25 cellular contexts compared by ENCODE assay signal in the genomic region with DNA sequence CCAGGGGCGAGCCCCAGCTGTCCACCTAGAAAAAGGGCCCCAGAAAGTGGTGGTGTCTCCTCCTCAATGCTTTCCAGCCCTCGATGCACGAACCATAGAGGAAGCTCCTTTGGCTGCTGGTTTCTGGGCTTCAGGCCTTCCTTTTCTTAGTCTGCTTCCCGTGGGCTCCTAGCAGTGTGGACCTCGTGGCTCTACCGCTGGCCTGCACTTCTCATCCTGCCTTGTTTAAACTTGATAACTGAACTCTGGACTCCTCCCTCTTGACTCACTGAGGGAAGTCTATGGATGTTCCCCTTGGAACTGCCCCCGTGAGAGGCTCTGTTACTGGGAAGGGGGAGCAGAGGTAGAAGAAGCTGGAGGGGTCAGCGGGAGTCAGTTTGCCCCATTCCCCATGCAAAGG.
DNase-seq lines count a peak whose midpoint lies in the region; ATAC-seq, FAIRE-seq and TF ChIP-seq lines count a peak whose summit lies in the region.
"Had no signal": no experiment of that assay in that cellular context is flagged by ENCODE, and none has a peak within 500 bp of the region (broad histone marks: within the 10 kb centered on the region; RNA-seq: fewer than 3 reads in every experiment).

No MANE protein-coding gene starts in this region.

- TF ChIP-seq EP300 in HepG2 (IDR thresholded peaks at IDR 0.05; ENCODE audit: low read depth in 2 of 2, low read length in 2 of 2) (no peak), HepG2 (CRISPR knock-in tag; IDR thresholded peaks at IDR 0.05; ENCODE audit: borderline replicate concordance) (no peak)

- H3K9me3 ChIP-seq in adipocyte (ENCODE audit: control insufficient read depth, low read length), result no peaks in the 10 kb centered on the region
- no peaks in the 10 kb centered on the region for H3K9me3 ChIP-seq in HepG2 (ENCODE audit: low read length)
- H3K9me3 ChIP-seq in Caco-2, result no peaks in the 10 kb centered on the region
- H3K9me3 ChIP-seq: A549, lower lobe of right lung, psoas muscle, SJCRH30, thyroid gland had no signal

- no peak overlapping the region for H3K27ac ChIP-seq in HepG2 (ENCODE audit: extremely low read length, insufficient read depth, low read length)
- H3K27ac ChIP-seq: A549, lower lobe of right lung, psoas muscle, SJCRH30, thyroid gland had no signal

- TF ChIP-seq CTCF in HepG2 (CRISPR knock-in tag; IDR thresholded peaks at IDR 0.05), result no peak
- no peak for TF ChIP-seq CTCF in Caco-2 (IDR thresholded peaks at IDR 0.05; ENCODE audit: insufficient read depth in 1 of 2, low read depth in 1 of 2, low read length in 1 of 2, severe bottlenecking in 1 of 2, unreplicated experiment in 1 of 2)

- CTCF ChIA-PET in activated naive CD4-positive, alpha-beta T cell treated with anti-CD3 and anti-CD28 coated beads for 36 hours (lab: Charles Lee), result interaction anchor here (0.9 to 2.1 kb wide), 3 partner anchors 53 to 414 kb away, joined by 3 to 8 read pairs (median 7); no protein-coding TSS in a partner anchor
- CTCF ChIA-PET in HepG2 (lab: Yijun Ruan, JAX; ENCODE audit: low intra/inter-chr PET ratio, low total read pairs), result no interaction called here
- CTCF ChIA-PET in Caco-2 (lab: Charles Lee), result no interaction called here

- no peak for FAIRE-seq in HepG2 (lab: Jason Lieb, UNC)
- FAIRE-seq: A549, endometrium, frontal cortex had no signal

- no peaks in the 10 kb centered on the region for H3K4me1 Mint-ChIP-seq in activated naive CD4-positive, alpha-beta T cell treated with anti-CD3 and anti-CD28 coated beads for 36 hours (ENCODE audit: low read depth)
- H3K4me1 Mint-ChIP-seq in Caco-2 (ENCODE audit: low read depth, unreplicated experiment), result peaks cover 6% of the 10 kb centered on the region
- H3K4me1 Mint-ChIP-seq in activated T-helper 2 cell treated with anti-CD3 and anti-CD28 coated beads, Interferon-gamma antibody, Interleukin-2, Interleukin-4, amounts not matched to agents 10 μg/mL and 5 μg/mL and 100 μg/mL, durations not matched to agents 14 hours and 24 hours and 36 hours (ENCODE audit: low read depth), result peaks cover 22% of the 10 kb centered on the region

- H3K36me3 Mint-ChIP-seq in activated naive CD4-positive, alpha-beta T cell treated with anti-CD3 and anti-CD28 coated beads, Interleukin-2, amount 50 U/mL, for 72 hours, result no peaks in the 10 kb centered on the region
- H3K36me3 Mint-ChIP-seq in activated naive CD4-positive, alpha-beta T cell treated with anti-CD3 and anti-CD28 coated beads for 36 hours (ENCODE audit: low read depth), result no peaks in the 10 kb centered on the region
- H3K36me3 Mint-ChIP-seq in Caco-2 (ENCODE audit: insufficient read depth, unreplicated experiment), result no peaks in the 10 kb centered on the region
- H3K36me3 Mint-ChIP-seq in activated T-helper 2 cell treated with anti-CD3 and anti-CD28 coated beads, Interferon-gamma antibody, Interleukin-2, Interleukin-4, amounts not matched to agents 10 μg/mL and 5 μg/mL and 100 μg/mL, durations not matched to agents 14 hours and 24 hours and 36 hours (ENCODE audit: low read depth), result no peaks in the 10 kb centered on the region
- H3K36me3 Mint-ChIP-seq: CD4-positive, CD25-positive, alpha-beta regulatory T cell; naive thymus-derived CD8-positive, alpha-beta T cell had no signal

- H3K9ac ChIP-seq in adipocyte (ENCODE audit: low read length), result peak overlapping the region; percentile 16
- H3K9ac ChIP-seq in HepG2 (ENCODE audit: insufficient read depth, low read depth, low read length), result no peak overlapping the region

- H3K4me3 ChIP-seq in adipocyte (ENCODE audit: low read length) (no peak overlapping the region), HepG2 (replicated peaks in 1 of 3; ENCODE audit: insufficient read depth in 1 of 3, low read depth in 2 of 3, low read length in 3 of 3) (peak overlapping the region in 1 of 3 experiments; percentile 39; a peak in 1 of 6 replicates), Caco-2 (ENCODE audit: low read depth, low read length) (no peak overlapping the region)
- H3K4me3 ChIP-seq: A549, lower lobe of right lung, psoas muscle, SJCRH30, thyroid gland had no signal

- no peak for TF ChIP-seq POLR2A in HepG2 (IDR thresholded peaks at IDR 0.05; ENCODE audit: insufficient read depth in 1 of 2, low read depth in 2 of 2, low read length in 2 of 2)

- H3K9me3 Mint-ChIP-seq in activated naive CD4-positive, alpha-beta T cell treated with anti-CD3 and anti-CD28 coated beads, Interleukin-2, amount 50 U/mL, for 72 hours, result no peaks in the 10 kb centered on the region
- no peaks in the 10 kb centered on the region for H3K9me3 Mint-ChIP-seq in activated naive CD4-positive, alpha-beta T cell treated with anti-CD3 and anti-CD28 coated beads for 36 hours
- H3K9me3 Mint-ChIP-seq in Caco-2 (ENCODE audit: unreplicated experiment), result no peaks in the 10 kb centered on the region
- no peaks in the 10 kb centered on the region for H3K9me3 Mint-ChIP-seq in activated T-helper 2 cell treated with anti-CD3 and anti-CD28 coated beads, Interferon-gamma antibody, Interleukin-2, Interleukin-4, amounts not matched to agents 10 μg/mL and 5 μg/mL and 100 μg/mL, durations not matched to agents 14 hours and 24 hours and 36 hours
- H3K9me3 Mint-ChIP-seq: activated CD4-positive, alpha-beta T cell treated with anti-CD3 and anti-CD28 coated beads, Interleukin-2, amount 10 ng/mL, durations not matched to agents 24 days and 14 days; CD4-positive, CD25-positive, alpha-beta regulatory T cell; naive thymus-derived CD8-positive, alpha-beta T cell had no signal

- no peaks in the 10 kb centered on the region for H3K36me3 ChIP-seq in adipocyte (ENCODE audit: control insufficient read depth, insufficient read depth, low read length, severe bottlenecking)
- H3K36me3 ChIP-seq in HepG2 (replicated peaks in 1 of 2; ENCODE audit: control insufficient read depth in 1 of 2, insufficient read depth in 2 of 2, low read length in 2 of 2), result no peaks in the 10 kb centered on the region
- H3K36me3 ChIP-seq in Caco-2 (ENCODE audit: control insufficient read depth, insufficient read depth, low read length), result no peaks in the 10 kb centered on the region
- H3K36me3 ChIP-seq: lower lobe of right lung, SJCRH30, thyroid gland had no signal

- H3K27me3 Mint-ChIP-seq in activated naive CD4-positive, alpha-beta T cell treated with anti-CD3 and anti-CD28 coated beads for 36 hours (ENCODE audit: low read depth), result no peaks in the 10 kb centered on the region
- H3K27me3 Mint-ChIP-seq in Caco-2 (ENCODE audit: insufficient read depth, unreplicated experiment), result no peaks in the 10 kb centered on the region
- no peaks in the 10 kb centered on the region for H3K27me3 Mint-ChIP-seq in activated T-helper 2 cell treated with anti-CD3 and anti-CD28 coated beads, Interferon-gamma antibody, Interleukin-2, Interleukin-4, amounts not matched to agents 10 μg/mL and 5 μg/mL and 100 μg/mL, durations not matched to agents 14 hours and 24 hours and 36 hours (ENCODE audit: low read depth)
- H3K27me3 Mint-ChIP-seq: activated CD4-positive, alpha-beta T cell treated with anti-CD3 and anti-CD28 coated beads, Interleukin-2, amount 10 ng/mL, durations not matched to agents 24 days and 14 days; CD4-positive, CD25-positive, alpha-beta regulatory T cell; naive thymus-derived CD8-positive, alpha-beta T cell had no signal

- no peak overlapping the region for H2AFZ ChIP-seq in HepG2 (ENCODE audit: low read length)

- DNase-seq in activated naive CD4-positive, alpha-beta T cell treated with anti-CD3 and anti-CD28 coated beads, Interleukin-2, amount 50 U/mL, for 72 hours (ENCODE audit: low spot score in 2 of 2), result no peak
- no peak for DNase-seq in activated naive CD4-positive, alpha-beta T cell treated with anti-CD3 and anti-CD28 coated beads for 36 hours
- no peak for DNase-seq in adipocyte (ENCODE audit: low read depth)
- no peak for DNase-seq in HepG2 (ENCODE audit: low spot score)
- no peak for DNase-seq in Caco-2
- DNase-seq in activated T-helper 2 cell treated with anti-CD3 and anti-CD28 coated beads, Interferon-gamma antibody, Interleukin-2, Interleukin-4, amounts not matched to agents 10 μg/mL and 5 μg/mL and 100 μg/mL, durations not matched to agents 14 hours and 24 hours and 36 hours (ENCODE audit: low spot score), result no peak
- DNase-seq: activated CD4-positive, alpha-beta T cell treated with anti-CD3 and anti-CD28 coated beads, Interleukin-2, amount 10 ng/mL, durations not matched to agents 24 days and 14 days; activated CD8-positive, alpha-beta memory T cell treated with anti-CD3 and anti-CD28 coated beads, Interleukin-2, amount 50 U/mL, for 4 hours; CD4-positive, CD25-positive, alpha-beta regulatory T cell; DMS79; H7; lower lobe of right lung; naive thymus-derived CD8-positive, alpha-beta T cell; NCI-H187 treated with DMSO at 0.1 percent for 48 hours; NCI-H510A treated with DMSO at 0.1 percent for 48 hours; psoas muscle; SJCRH30; stimulated activated CD4-positive, alpha-beta T cell treated with anti-CD3 and anti-CD28 coated beads, Interleukin-12 subunit alpha, Interleukin-12 subunit beta, amount 100 ng/mL, for 4 hours; T-helper 9 cell; thyroid gland had no signal

- no peaks in the 10 kb centered on the region for H3K27me3 ChIP-seq in adipocyte (replicated peaks; ENCODE audit: control insufficient read depth, insufficient read depth, low read length)
- no peaks in the 10 kb centered on the region for H3K27me3 ChIP-seq in HepG2 (ENCODE audit: control insufficient read depth in 1 of 2, insufficient read depth in 2 of 2, low read length in 2 of 2)
- H3K27me3 ChIP-seq in Caco-2 (replicated peaks; ENCODE audit: control insufficient read depth, insufficient read depth, low read length), result no peaks in the 10 kb centered on the region
- H3K27me3 ChIP-seq: SJCRH30, thyroid gland had no signal

- 11% methylated on average over 7 of the region's 8 CpGs for WGBS in HepG2 (ENCODE audit: low lambda C conversion rate)

- ATAC-seq in activated naive CD4-positive, alpha-beta T cell treated with anti-CD3 and anti-CD28 coated beads, Interleukin-2, amount 50 U/mL, for 72 hours, result no peak
- ATAC-seq in HepG2 (peak; percentile 45), HG03039 (IDR thresholded peaks at IDR 0.05; ENCODE audit: unreplicated experiment) (no peak), HG02642 (IDR thresholded peaks at IDR 0.05; ENCODE audit: poor library complexity, unreplicated experiment) (no peak)
- ATAC-seq: A549; lower lobe of right lung; naive thymus-derived CD8-positive, alpha-beta T cell; psoas muscle had no signal

- peaks cover 45% of the 10 kb centered on the region for H3K4me1 ChIP-seq in adipocyte (ENCODE audit: control insufficient read depth, insufficient read depth, low read length)
- peaks cover 75% of the 10 kb centered on the region for H3K4me1 ChIP-seq in HepG2 (ENCODE audit: insufficient read depth, low read length)
- H3K4me1 ChIP-seq in Caco-2, result peaks cover 14% of the 10 kb centered on the region; the same call in 1 of the 2 replicates
- H3K4me1 ChIP-seq: A549, lower lobe of right lung had no signal

- H3K4me3 Mint-ChIP-seq in activated naive CD4-positive, alpha-beta T cell treated with anti-CD3 and anti-CD28 coated beads for 36 hours, result no peak overlapping the region
- H3K4me3 Mint-ChIP-seq in Caco-2 (ENCODE audit: unreplicated experiment), result no peak overlapping the region
- no peak overlapping the region for H3K4me3 Mint-ChIP-seq in activated T-helper 2 cell treated with anti-CD3 and anti-CD28 coated beads, Interferon-gamma antibody, Interleukin-2, Interleukin-4, amounts not matched to agents 10 μg/mL and 5 μg/mL and 100 μg/mL, durations not matched to agents 14 hours and 24 hours and 36 hours (ENCODE audit: low read depth)
- H3K4me3 Mint-ChIP-seq: activated CD4-positive, alpha-beta T cell treated with anti-CD3 and anti-CD28 coated beads, Interleukin-2, amount 10 ng/mL, durations not matched to agents 24 days and 14 days; CD4-positive, CD25-positive, alpha-beta regulatory T cell; naive thymus-derived CD8-positive, alpha-beta T cell had no signal

- TF ChIP-seq RAD21 in HepG2 (CRISPR knock-in tag; IDR thresholded peaks at IDR 0.05), result no peak

- H4K20me1 ChIP-seq in HepG2 (ENCODE audit: insufficient read depth, low read length), result no peaks in the 10 kb centered on the region

- intact Hi-C loops in activated naive CD4-positive, alpha-beta T cell treated with anti-CD3 and anti-CD28 coated beads for 36 hours (cut with micrococcal nuclease), result loop anchor here (5.0 to 10.0 kb wide), 2 partner anchors 112 to 835 kb away; no protein-coding TSS in a partner anchor
- intact Hi-C loops in HepG2 (cut with micrococcal nuclease; ENCODE audit: unreplicated experiment) (no loop called here), Caco-2 (cut with micrococcal nuclease; ENCODE audit: unreplicated experiment) (no loop called here)
- intact Hi-C loops in activated T-helper 2 cell treated with anti-CD3 and anti-CD28 coated beads, Interferon-gamma antibody, Interleukin-2, Interleukin-4, amounts not matched to agents 10 μg/mL and 5 μg/mL and 100 μg/mL, durations not matched to agents 14 hours and 24 hours and 36 hours (cut with micrococcal nuclease), result loop anchor here (5.0 kb wide), 2 partner anchors 112 to 132 kb away; no protein-coding TSS in a partner anchor

- in situ Hi-C loops in HepG2 (cut with HindIII; ENCODE audit: extremely low pct_ligation_motif_present, low pct_unique_long_range_greater_than_20kb), result loop anchor here (5.0 to 10.0 kb wide), 3 partner anchors 132 to 415 kb away; a partner anchor contains a TSS

- POLR2A ChIA-PET in HepG2 (lab: Yijun Ruan, JAX) (no interaction called here), Caco-2 (lab: Charles Lee) (no interaction called here)

- peak overlapping the region; percentile 11 to 57 for H3K27ac Mint-ChIP-seq in activated naive CD4-positive, alpha-beta T cell treated with anti-CD3 and anti-CD28 coated beads, Interleukin-2, amount 50 U/mL, for 72 hours
- H3K27ac Mint-ChIP-seq in activated naive CD4-positive, alpha-beta T cell treated with anti-CD3 and anti-CD28 coated beads for 36 hours, result no peak overlapping the region
- H3K27ac Mint-ChIP-seq in Caco-2 (ENCODE audit: unreplicated experiment), result no peak overlapping the region
- H3K27ac Mint-ChIP-seq in activated T-helper 2 cell treated with anti-CD3 and anti-CD28 coated beads, Interferon-gamma antibody, Interleukin-2, Interleukin-4, amounts not matched to agents 10 μg/mL and 5 μg/mL and 100 μg/mL, durations not matched to agents 14 hours and 24 hours and 36 hours, result no peak overlapping the region
- H3K27ac Mint-ChIP-seq: activated CD4-positive, alpha-beta T cell treated with anti-CD3 and anti-CD28 coated beads, Interleukin-2, amount 10 ng/mL, durations not matched to agents 24 days and 14 days; CD4-positive, CD25-positive, alpha-beta regulatory T cell had no signal

- no TSS peak for BruUV-seq in HepG2 (replicated peaks; lab: Mats Ljungman, UMichigan)
- BruUV-seq in Caco-2 (replicated peaks; lab: Mats Ljungman, UMichigan), result no TSS peak

- peak overlapping the region; percentile 65 for H3K4me2 ChIP-seq in HepG2 (ENCODE audit: low read depth, low read length)
- H3K4me2 ChIP-seq: A549 had no signal

- no peaks in the 10 kb centered on the region for H3K79me2 ChIP-seq in HepG2 (ENCODE audit: insufficient read depth, low read length)

Comparison
In these comparisons a context has a peak if more than half of its experiments do, and no peak if none do; other contexts are left out.
1. H3K27ac Mint-ChIP-seq: peak in activated naive CD4-positive, alpha-beta T cell treated with anti-CD3 and anti-CD28 coated beads, Interleukin-2, amount 50 U/mL, for 72 hours (2 of 2); none in activated naive CD4-positive, alpha-beta T cell treated with anti-CD3 and anti-CD28 coated beads for 36 hours (single experiment), Caco-2 (single experiment) and activated T-helper 2 cell treated with anti-CD3 and anti-CD28 coated beads, Interferon-gamma antibody, Interleukin-2, Interleukin-4, amounts not matched to agents 10 μg/mL and 5 μg/mL and 100 μg/mL, durations not matched to agents 14 hours and 24 hours and 36 hours (single experiment).
2. intact Hi-C loops: an anchor here in activated naive CD4-positive, alpha-beta T cell treated with anti-CD3 and anti-CD28 coated beads for 36 hours (5.0 to 10.0 kb wide) and activated T-helper 2 cell treated with anti-CD3 and anti-CD28 coated beads, Interferon-gamma antibody, Interleukin-2, Interleukin-4, amounts not matched to agents 10 μg/mL and 5 μg/mL and 100 μg/mL, durations not matched to agents 14 hours and 24 hours and 36 hours (5.0 kb wide); none called in HepG2 and Caco-2.